In genomic region chr14:68741839-68742470, GRCh38 we compare ENCODE assay signal across 2 cellular contexts.
TF ChIP-seq lines count a peak whose summit lies in the region.

No MANE protein-coding gene starts in this region.

TF ChIP-seq in HepG2, 621 proteins besides CTCF, POLR2A, EP300 and RAD21 (continued from another document):
- TF ChIP-seq CEBPZ (IDR thresholded peaks at IDR 0.05; ENCODE audit: low read length) (no peak), HOXA9 (CRISPR knock-in tag; IDR thresholded peaks at IDR 0.05; ENCODE audit: borderline replicate concordance) (no peak), ZNF362 (CRISPR knock-in tag; IDR thresholded peaks at IDR 0.05; ENCODE audit: borderline replicate concordance) (no peak), FOXA3 (CRISPR knock-in tag; IDR thresholded peaks at IDR 0.05) (no peak), IRX3 (CRISPR knock-in tag; IDR thresholded peaks at IDR 0.05; ENCODE audit: borderline replicate concordance, low read depth) (no peak), ZNF367 (CRISPR knock-in tag; IDR thresholded peaks at IDR 0.05; ENCODE audit: borderline replicate concordance) (no peak), STAT5B (CRISPR knock-in tag; IDR thresholded peaks at IDR 0.05) (no peak), KAT2B (IDR thresholded peaks at IDR 0.05; ENCODE audit: borderline replicate concordance, low read depth, low read length) (no peak), ATRX (CRISPR knock-in tag; IDR thresholded peaks at IDR 0.05; ENCODE audit: borderline replicate concordance) (no peak)

TF ChIP-seq in GM23338, 12 proteins besides CTCF, POLR2A, EP300 and RAD21 (continued from another document):
- no peak for TF ChIP-seq REST (IDR thresholded peaks at IDR 0.05; ENCODE audit: unreplicated experiment)
- TF ChIP-seq POLR2AphosphoS5 (IDR thresholded peaks at IDR 0.05; ENCODE audit: low read depth), result no peak
- no peak for TF ChIP-seq EZH2 (IDR thresholded peaks at IDR 0.05; ENCODE audit: low read depth, unreplicated experiment)
- no peak for TF ChIP-seq ZNF331 (CRISPR knock-in tag; IDR thresholded peaks at IDR 0.05; ENCODE audit: low read depth)
- TF ChIP-seq CREB1 (CRISPR knock-in tag; IDR thresholded peaks at IDR 0.05; ENCODE audit: low read depth), result no peak
- TF ChIP-seq, protein P1, sequence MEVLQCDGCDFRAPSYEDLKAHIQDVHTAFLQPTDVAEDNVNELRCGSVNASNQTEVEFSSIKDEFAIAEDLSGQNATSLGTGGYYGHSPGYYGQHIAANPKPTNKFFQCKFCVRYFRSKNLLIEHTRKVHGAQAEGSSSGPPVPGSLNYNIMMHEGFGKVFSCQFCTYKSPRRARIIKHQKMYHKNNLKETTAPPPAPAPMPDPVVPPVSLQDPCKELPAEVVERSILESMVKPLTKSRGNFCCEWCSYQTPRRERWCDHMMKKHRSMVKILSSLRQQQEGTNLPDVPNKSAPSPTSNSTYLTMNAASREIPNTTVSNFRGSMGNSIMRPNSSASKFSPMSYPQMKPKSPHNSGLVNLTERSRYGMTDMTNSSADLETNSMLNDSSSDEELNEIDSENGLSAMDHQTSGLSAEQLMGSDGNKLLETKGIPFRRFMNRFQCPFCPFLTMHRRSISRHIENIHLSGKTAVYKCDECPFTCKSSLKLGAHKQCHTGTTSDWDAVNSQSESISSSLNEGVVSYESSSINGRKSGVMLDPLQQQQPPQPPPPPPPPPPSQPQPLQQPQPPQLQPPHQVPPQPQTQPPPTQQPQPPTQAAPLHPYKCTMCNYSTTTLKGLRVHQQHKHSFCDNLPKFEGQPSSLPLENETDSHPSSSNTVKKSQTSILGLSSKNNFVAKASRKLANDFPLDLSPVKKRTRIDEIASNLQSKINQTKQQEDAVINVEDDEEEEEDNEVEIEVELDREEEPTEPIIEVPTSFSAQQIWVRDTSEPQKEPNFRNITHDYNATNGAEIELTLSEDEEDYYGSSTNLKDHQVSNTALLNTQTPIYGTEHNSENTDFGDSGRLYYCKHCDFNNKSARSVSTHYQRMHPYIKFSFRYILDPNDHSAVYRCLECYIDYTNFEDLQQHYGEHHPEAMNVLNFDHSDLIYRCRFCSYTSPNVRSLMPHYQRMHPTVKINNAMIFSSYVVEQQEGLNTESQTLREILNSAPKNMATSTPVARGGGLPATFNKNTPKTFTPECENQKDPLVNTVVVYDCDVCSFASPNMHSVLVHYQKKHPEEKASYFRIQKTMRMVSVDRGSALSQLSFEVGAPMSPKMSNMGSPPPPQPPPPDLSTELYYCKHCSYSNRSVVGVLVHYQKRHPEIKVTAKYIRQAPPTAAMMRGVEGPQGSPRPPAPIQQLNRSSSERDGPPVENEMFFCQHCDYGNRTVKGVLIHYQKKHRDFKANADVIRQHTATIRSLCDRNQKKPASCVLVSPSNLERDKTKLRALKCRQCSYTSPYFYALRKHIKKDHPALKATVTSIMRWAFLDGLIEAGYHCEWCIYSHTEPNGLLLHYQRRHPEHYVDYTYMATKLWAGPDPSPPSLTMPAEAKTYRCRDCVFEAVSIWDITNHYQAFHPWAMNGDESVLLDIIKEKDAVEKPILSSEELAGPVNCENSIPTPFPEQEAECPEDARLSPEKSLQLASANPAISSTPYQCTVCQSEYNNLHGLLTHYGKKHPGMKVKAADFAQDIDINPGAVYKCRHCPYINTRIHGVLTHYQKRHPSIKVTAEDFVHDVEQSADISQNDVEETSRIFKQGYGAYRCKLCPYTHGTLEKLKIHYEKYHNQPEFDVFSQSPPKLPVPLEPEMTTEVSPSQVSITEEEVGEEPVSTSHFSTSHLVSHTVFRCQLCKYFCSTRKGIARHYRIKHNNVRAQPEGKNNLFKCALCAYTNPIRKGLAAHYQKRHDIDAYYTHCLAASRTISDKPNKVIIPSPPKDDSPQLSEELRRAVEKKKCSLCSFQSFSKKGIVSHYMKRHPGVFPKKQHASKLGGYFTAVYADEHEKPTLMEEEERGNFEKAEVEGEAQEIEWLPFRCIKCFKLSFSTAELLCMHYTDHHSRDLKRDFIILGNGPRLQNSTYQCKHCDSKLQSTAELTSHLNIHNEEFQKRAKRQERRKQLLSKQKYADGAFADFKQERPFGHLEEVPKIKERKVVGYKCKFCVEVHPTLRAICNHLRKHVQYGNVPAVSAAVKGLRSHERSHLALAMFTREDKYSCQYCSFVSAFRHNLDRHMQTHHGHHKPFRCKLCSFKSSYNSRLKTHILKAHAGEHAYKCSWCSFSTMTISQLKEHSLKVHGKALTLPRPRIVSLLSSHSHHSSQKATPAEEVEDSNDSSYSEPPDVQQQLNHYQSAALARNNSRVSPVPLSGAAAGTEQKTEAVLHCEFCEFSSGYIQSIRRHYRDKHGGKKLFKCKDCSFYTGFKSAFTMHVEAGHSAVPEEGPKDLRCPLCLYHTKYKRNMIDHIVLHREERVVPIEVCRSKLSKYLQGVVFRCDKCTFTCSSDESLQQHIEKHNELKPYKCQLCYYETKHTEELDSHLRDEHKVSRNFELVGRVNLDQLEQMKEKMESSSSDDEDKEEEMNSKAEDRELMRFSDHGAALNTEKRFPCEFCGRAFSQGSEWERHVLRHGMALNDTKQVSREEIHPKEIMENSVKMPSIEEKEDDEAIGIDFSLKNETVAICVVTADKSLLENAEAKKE (CRISPR knock-in tag; IDR thresholded peaks at IDR 0.05), result no peak
- no peak for TF ChIP-seq ZNF114 (CRISPR knock-in tag; IDR thresholded peaks at IDR 0.05)
- TF ChIP-seq, protein P2, sequence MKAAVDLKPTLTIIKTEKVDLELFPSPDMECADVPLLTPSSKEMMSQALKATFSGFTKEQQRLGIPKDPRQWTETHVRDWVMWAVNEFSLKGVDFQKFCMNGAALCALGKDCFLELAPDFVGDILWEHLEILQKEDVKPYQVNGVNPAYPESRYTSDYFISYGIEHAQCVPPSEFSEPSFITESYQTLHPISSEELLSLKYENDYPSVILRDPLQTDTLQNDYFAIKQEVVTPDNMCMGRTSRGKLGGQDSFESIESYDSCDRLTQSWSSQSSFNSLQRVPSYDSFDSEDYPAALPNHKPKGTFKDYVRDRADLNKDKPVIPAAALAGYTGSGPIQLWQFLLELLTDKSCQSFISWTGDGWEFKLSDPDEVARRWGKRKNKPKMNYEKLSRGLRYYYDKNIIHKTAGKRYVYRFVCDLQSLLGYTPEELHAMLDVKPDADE (IDR thresholded peaks at IDR 0.05), result no peak
